11 cellular contexts compared by ENCODE assay signal in genomic region chr13:44271915-44272341, GRCh38.
DNase-seq lines count a peak whose midpoint lies in the region; ATAC-seq and TF ChIP-seq lines count a peak whose summit lies in the region.
"Had no signal": no experiment of that assay in that cellular context is flagged by ENCODE, and none has a peak within 500 bp of the region (broad histone marks: within the 10 kb centered on the region; RNA-seq: fewer than 3 reads in every experiment).

No MANE protein-coding gene starts in this region.

- H3K4me2 ChIP-seq in mesenchymal stem cell (ENCODE audit: low read length, poor library complexity, severe bottlenecking), result no peak overlapping the region

- no peak overlapping the region for H2BK5ac ChIP-seq in mesenchymal stem cell (ENCODE audit: low read depth, low read length, poor library complexity, severe bottlenecking)

- H3K79me1 ChIP-seq in mesenchymal stem cell (replicated peaks; ENCODE audit: low read length, poor library complexity, severe bottlenecking), result no peaks in the 10 kb centered on the region

- H3K36me3 ChIP-seq in colonic mucosa, result no peaks in the 10 kb centered on the region
- H3K36me3 ChIP-seq in mesenchymal stem cell (ENCODE audit: control insufficient read depth in 1 of 2, insufficient read depth in 2 of 2, low read depth in 1 of 2, low read length in 2 of 2), result no peaks in the 10 kb centered on the region
- H3K36me3 ChIP-seq in suprapubic skin, result no peaks in the 10 kb centered on the region

- CTCF ChIA-PET in GM10248 (lab: Yijun Ruan, JAX), result no interaction called here

- H3K4me3 ChIP-seq in colonic mucosa, result no peak overlapping the region
- no peak overlapping the region for H3K4me3 ChIP-seq in mesenchymal stem cell (ENCODE audit: insufficient read depth in 1 of 2, low read depth in 1 of 2, low read length in 2 of 2)
- H3K4me3 ChIP-seq in suprapubic skin, result no peak overlapping the region

- ATAC-seq in GM21423 (IDR thresholded peaks at IDR 0.05; ENCODE audit: unreplicated experiment), result no peak
- ATAC-seq: Panc1 had no signal

- no peak for TF ChIP-seq POLR2A in suprapubic skin (IDR thresholded peaks at IDR 0.05)

- no peak overlapping the region for H2AFZ ChIP-seq in mesenchymal stem cell (ENCODE audit: low read depth, low read length)

- 48% methylated on average over 1 of the region's 1 CpG for WGBS in mesenchymal stem cell
- 47% methylated on average over 1 of the region's 1 CpG for WGBS in suprapubic skin

- H3K4me1 ChIP-seq in colonic mucosa (no peaks in the 10 kb centered on the region), mesenchymal stem cell (ENCODE audit: control insufficient read depth, insufficient read depth, low read depth, low read length) (peaks cover 2% of the 10 kb centered on the region), suprapubic skin (peaks cover 32% of the 10 kb centered on the region)

- intact Hi-C loops in colonic mucosa (cut with DNase I), result no loop called here

- no peak overlapping the region for H2BK15ac ChIP-seq in mesenchymal stem cell (ENCODE audit: low read depth, poor library complexity, severe bottlenecking)

- peak overlapping the region; percentile 2 to 50 for H2BK12ac ChIP-seq in mesenchymal stem cell (ENCODE audit: low read length in 2 of 2)

- H4K91ac ChIP-seq in mesenchymal stem cell (ENCODE audit: low read length), result peak overlapping the region; percentile 23

- H3K18ac ChIP-seq in mesenchymal stem cell (ENCODE audit: low read depth in 1 of 2, low read length in 2 of 2), result peak overlapping the region; percentile 43 to 62

- H3K23ac ChIP-seq in mesenchymal stem cell (ENCODE audit: low read length in 2 of 2), result no peak overlapping the region

- TF ChIP-seq EP300 in suprapubic skin (IDR thresholded peaks at IDR 0.05), result no peak

- H3K9ac ChIP-seq in colonic mucosa (ENCODE audit: low read depth in 2 of 2, low read length in 2 of 2) (no peak overlapping the region), mesenchymal stem cell (ENCODE audit: low read length) (peak overlapping the region; percentile 31)

- DNase-seq in NCI-H69 (lab: John Stamatoyannopoulos, UW) (peak; percentile 83), colonic mucosa (no peak), mesenchymal stem cell (peak; percentile 31), suprapubic skin (ENCODE audit: low spot score in 2 of 2) (peak; percentile 65 to 78), DMS53 (lab: John Stamatoyannopoulos, UW) (no peak), GM10248 (ENCODE audit: extremely low spot score) (no peak)
- DNase-seq in activated T-cell treated with anti-CD3 and anti-CD28 coated beads, Interleukin-2, amount 50 U/mL, for 48 hours, result no peak
- DNase-seq: NCI-H1092 had no signal

- no peak overlapping the region for H3K14ac ChIP-seq in mesenchymal stem cell (ENCODE audit: low read length in 2 of 2)

- H3K9me3 ChIP-seq in colonic mucosa (no peaks in the 10 kb centered on the region), mesenchymal stem cell (ENCODE audit: control insufficient read depth, low read length) (no peaks in the 10 kb centered on the region), suprapubic skin (no peaks in the 10 kb centered on the region)

- TF ChIP-seq CTCF in colonic mucosa (IDR thresholded peaks at IDR 0.05) (no peak), suprapubic skin (IDR thresholded peaks at IDR 0.05) (no peak), GM10248 (IDR thresholded peaks at IDR 0.05; ENCODE audit: control extremely low read depth, extremely low read depth, low read depth, missing control alignments) (no peak)

- no peaks in the 10 kb centered on the region for H3K27me3 ChIP-seq in colonic mucosa
- H3K27me3 ChIP-seq in mesenchymal stem cell (ENCODE audit: control insufficient read depth in 1 of 2, insufficient read depth in 1 of 2, low read length in 2 of 2), result no peaks in the 10 kb centered on the region
- H3K27me3 ChIP-seq in suprapubic skin, result no peaks in the 10 kb centered on the region

- peak overlapping the region in 1 of 2 experiments; percentile 34 for H3K4ac ChIP-seq in mesenchymal stem cell (ENCODE audit: low read depth in 1 of 2, low read length in 2 of 2)

- H3K27ac ChIP-seq in colonic mucosa (peak overlapping the region; percentile 14), mesenchymal stem cell (ENCODE audit: low read length, poor library complexity, severe bottlenecking) (no peak overlapping the region), suprapubic skin (no peak overlapping the region)
- H3K27ac ChIP-seq: VCaP had no signal

- H2AK5ac ChIP-seq in mesenchymal stem cell (ENCODE audit: low read length, severe bottlenecking), result no peak overlapping the region

- no peak overlapping the region for H2BK120ac ChIP-seq in mesenchymal stem cell (ENCODE audit: low read depth, low read length)

- H4K8ac ChIP-seq in mesenchymal stem cell (ENCODE audit: low read length), result peak overlapping the region; percentile 57

- POLR2A ChIA-PET in GM10248 (lab: Yijun Ruan, JAX), result no interaction called here

Comparison
In these comparisons a context has a peak if more than half of its experiments do, and no peak if none do; other contexts are left out.
1. DNase-seq: peak in NCI-H69 (single experiment), mesenchymal stem cell (single experiment) and suprapubic skin (2 of 2); none in colonic mucosa (single experiment), DMS53 (single experiment), activated T-cell treated with anti-CD3 and anti-CD28 coated beads, Interleukin-2, amount 50 U/mL, for 48 hours (0 of 2) and GM10248 (single experiment).